ENCODE assay signal across 29 cellular contexts in the genomic region with DNA sequence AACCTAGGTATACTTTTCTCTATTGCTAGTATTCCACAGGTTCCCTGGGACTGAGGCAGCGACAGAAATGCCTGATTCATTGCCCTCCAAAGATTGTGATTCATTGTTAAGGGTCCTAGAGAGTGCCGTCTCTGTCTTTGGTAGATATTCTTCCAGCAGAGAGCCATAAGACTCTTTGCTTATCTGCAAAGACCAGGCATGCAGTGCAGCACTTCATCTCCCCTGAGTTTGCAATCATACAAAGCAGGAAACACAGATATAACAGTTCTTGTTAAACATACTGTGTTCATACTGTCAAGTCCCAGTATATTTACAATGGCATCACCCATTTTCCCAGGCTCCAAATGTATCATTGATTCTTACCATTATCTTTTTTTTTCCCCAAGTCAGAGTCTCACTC.
"Had no signal": no experiment of that assay in that cellular context is flagged by ENCODE, and none has a peak within 500 bp of the region (broad histone marks: within the 10 kb centered on the region; RNA-seq: fewer than 3 reads in every experiment).

No MANE protein-coding gene starts in this region.

- DNase-seq: activated CD4-positive, alpha-beta memory T cell treated with anti-CD3 and anti-CD28 coated beads, Interleukin-2, amount 10 ng/mL, durations not matched to agents 7 days and 5 days; activated CD4-positive, alpha-beta T cell treated with anti-CD3 and anti-CD28 coated beads for 36 hours; activated CD4-positive, alpha-beta T cell treated with anti-CD3 and anti-CD28 coated beads, Interleukin-2, amount 10 ng/mL, durations not matched to agents 7 days and 5 days; activated CD4-positive, alpha-beta T cell treated with anti-CD3 and anti-CD28 coated beads, Interleukin-2, amount 50 U/mL, for 4 hours; activated CD4-positive, CD25-positive, alpha-beta regulatory T cell; activated CD4-positive, CD25-positive, alpha-beta regulatory T cell treated with anti-CD3 and anti-CD28 coated beads, Interleukin-2, amount 50 U/mL, for 72 hours; activated CD8-positive, alpha-beta memory T cell treated with anti-CD3 and anti-CD28 coated beads, Interleukin-2, amount 50 U/mL, for 48 hours; activated effector memory CD4-positive, alpha-beta T cell treated with anti-CD3 and anti-CD28 coated beads, Interleukin-2, amount 50 U/mL, for 16 hours; activated naive CD4-positive, alpha-beta T cell treated with anti-CD3 and anti-CD28 coated beads for 36 hours; activated naive CD8-positive, alpha-beta T cell treated with anti-CD3 and anti-CD28 coated beads for 36 hours; activated naive CD8-positive, alpha-beta T cell treated with anti-CD3 and anti-CD28 coated beads, Interleukin-2, amount 50 U/mL, for 24 hours; activated T-cell treated with anti-CD3 and anti-CD28 coated beads for 4 hours; activated T-cell treated with anti-CD3 and anti-CD28 coated beads, Interleukin-2, amount 50 U/mL, for 4 hours; adrenal gland; amygdala; aorta; central memory CD4-positive, alpha-beta T cell; cerebellar nuclear complex; colonic mucosa; effector CD8-positive, alpha-beta T cell; foreskin fibroblast; T-helper 1 cell; T-helper 17 cell; T1000 had no signal

- H3K4me1 Mint-ChIP-seq: brain had no signal

- H3K27me3 Mint-ChIP-seq: activated CD4-positive, alpha-beta memory T cell treated with anti-CD3 and anti-CD28 coated beads, Interleukin-2, amount 10 ng/mL, durations not matched to agents 7 days and 5 days; activated CD4-positive, alpha-beta T cell treated with anti-CD3 and anti-CD28 coated beads for 36 hours; activated CD4-positive, alpha-beta T cell treated with anti-CD3 and anti-CD28 coated beads, Interleukin-2, amount 10 ng/mL, durations not matched to agents 7 days and 5 days; activated naive CD4-positive, alpha-beta T cell treated with anti-CD3 and anti-CD28 coated beads, Interleukin-2, amount 50 U/mL, for 24 hours; activated naive CD8-positive, alpha-beta T cell treated with anti-CD3 and anti-CD28 coated beads for 36 hours; activated naive CD8-positive, alpha-beta T cell treated with anti-CD3 and anti-CD28 coated beads, Interleukin-2, amount 50 U/mL, for 24 hours; brain; T-helper 17 cell had no signal

- H3K36me3 Mint-ChIP-seq: activated naive CD4-positive, alpha-beta T cell treated with anti-CD3 and anti-CD28 coated beads, Interleukin-2, amount 50 U/mL, for 24 hours; activated naive CD8-positive, alpha-beta T cell treated with anti-CD3 and anti-CD28 coated beads for 36 hours; brain had no signal

- H3K9me3 Mint-ChIP-seq: activated CD4-positive, alpha-beta memory T cell treated with anti-CD3 and anti-CD28 coated beads, Interleukin-2, amount 10 ng/mL, durations not matched to agents 7 days and 5 days; activated CD4-positive, alpha-beta T cell treated with anti-CD3 and anti-CD28 coated beads, Interleukin-2, amount 10 ng/mL, durations not matched to agents 7 days and 5 days; activated naive CD4-positive, alpha-beta T cell treated with anti-CD3 and anti-CD28 coated beads for 36 hours; activated naive CD4-positive, alpha-beta T cell treated with anti-CD3 and anti-CD28 coated beads, Interleukin-2, amount 50 U/mL, for 24 hours; activated naive CD8-positive, alpha-beta T cell treated with anti-CD3 and anti-CD28 coated beads for 36 hours; activated naive CD8-positive, alpha-beta T cell treated with anti-CD3 and anti-CD28 coated beads, Interleukin-2, amount 50 U/mL, for 24 hours; activated T-cell treated with anti-CD3 and anti-CD28 coated beads, Interleukin-2, amount 50 U/mL, for 4 hours; activated T-helper 2 cell treated with anti-CD3 and anti-CD28 coated beads, Interferon-gamma antibody, Interleukin-2, Interleukin-4, amounts not matched to agents 10 μg/mL and 5 μg/mL and 100 μg/mL, durations not matched to agents 14 hours and 24 hours and 36 hours; T-helper 2 cell treated with Interferon-gamma antibody and Interleukin-4, amounts not matched to agents 5 μg/mL and 100 μg/mL, for 36 hours had no signal

- H3K27ac Mint-ChIP-seq: activated CD4-positive, alpha-beta memory T cell treated with anti-CD3 and anti-CD28 coated beads, Interleukin-2, amount 10 ng/mL, durations not matched to agents 7 days and 5 days; activated CD4-positive, alpha-beta T cell treated with anti-CD3 and anti-CD28 coated beads for 36 hours; activated CD4-positive, alpha-beta T cell treated with anti-CD3 and anti-CD28 coated beads, Interleukin-2, amount 10 ng/mL, durations not matched to agents 7 days and 5 days; activated naive CD4-positive, alpha-beta T cell treated with anti-CD3 and anti-CD28 coated beads for 36 hours; activated naive CD4-positive, alpha-beta T cell treated with anti-CD3 and anti-CD28 coated beads, Interleukin-2, amount 50 U/mL, for 24 hours; activated naive CD8-positive, alpha-beta T cell treated with anti-CD3 and anti-CD28 coated beads for 36 hours; activated T-helper 2 cell treated with anti-CD3 and anti-CD28 coated beads, Interferon-gamma antibody, Interleukin-2, Interleukin-4, amounts not matched to agents 10 μg/mL and 5 μg/mL and 100 μg/mL, durations not matched to agents 14 hours and 24 hours and 36 hours; brain; T-helper 17 cell; T-helper 2 cell treated with Interferon-gamma antibody and Interleukin-4, amounts not matched to agents 5 μg/mL and 100 μg/mL, for 36 hours had no signal

- H3K4me3 Mint-ChIP-seq: activated CD4-positive, alpha-beta memory T cell treated with anti-CD3 and anti-CD28 coated beads, Interleukin-2, amount 10 ng/mL, durations not matched to agents 7 days and 5 days; activated CD4-positive, alpha-beta T cell treated with anti-CD3 and anti-CD28 coated beads for 36 hours; activated CD4-positive, alpha-beta T cell treated with anti-CD3 and anti-CD28 coated beads, Interleukin-2, amount 10 ng/mL, durations not matched to agents 7 days and 5 days; activated naive CD4-positive, alpha-beta T cell treated with anti-CD3 and anti-CD28 coated beads for 36 hours; activated naive CD4-positive, alpha-beta T cell treated with anti-CD3 and anti-CD28 coated beads, Interleukin-2, amount 50 U/mL, for 24 hours; activated naive CD8-positive, alpha-beta T cell treated with anti-CD3 and anti-CD28 coated beads for 36 hours; activated naive CD8-positive, alpha-beta T cell treated with anti-CD3 and anti-CD28 coated beads, Interleukin-2, amount 50 U/mL, for 24 hours; activated T-cell treated with anti-CD3 and anti-CD28 coated beads, Interleukin-2, amount 50 U/mL, for 4 hours; brain; T-helper 17 cell; T-helper 2 cell treated with Interferon-gamma antibody and Interleukin-4, amounts not matched to agents 5 μg/mL and 100 μg/mL, for 36 hours had no signal

- ATAC-seq: activated CD4-positive, alpha-beta T cell treated with anti-CD3 and anti-CD28 coated beads for 36 hours; activated naive CD8-positive, alpha-beta T cell treated with anti-CD3 and anti-CD28 coated beads, Interleukin-2, amount 50 U/mL, for 24 hours; activated T-cell treated with anti-CD3 and anti-CD28 coated beads, Interleukin-2, amount 50 U/mL, for 4 hours; esophagus mucosa; T-helper 17 cell had no signal
